Comparison of ENCODE assay signal across 27 cellular contexts in genomic region chr11:105781807-105782206, GRCh38.
"Had no signal": no experiment of that assay in that cellular context is flagged by ENCODE, and none has a peak within 500 bp of the region (broad histone marks: within the 10 kb centered on the region; RNA-seq: fewer than 3 reads in every experiment).

No MANE protein-coding gene starts in this region.

- H3K27me3 ChIP-seq: esophagus squamous epithelium, gastrocnemius medialis, heart left ventricle, stomach, testis, uterus had no signal

- H3K36me3 Mint-ChIP-seq: activated naive CD4-positive, alpha-beta T cell treated with anti-CD3 and anti-CD28 coated beads, Interleukin-2, amount 50 U/mL, for 24 hours; brain; stimulated activated effector memory CD8-positive, alpha-beta T cell treated with anti-CD3 and anti-CD28 coated beads, Interleukin-12 subunit alpha, Interleukin-12 subunit beta, amount 100 ng/mL, for 72 hours had no signal

- ATAC-seq: activated CD8-positive, alpha-beta T cell treated with anti-CD3 and anti-CD28 coated beads, Interleukin-2, amount 10 ng/mL, durations not matched to agents 7 days and 5 days; effector memory CD8-positive, alpha-beta T cell; gastrocnemius medialis; heart left ventricle; left colon; mucosa of descending colon; sciatic nerve; stimulated activated effector memory CD8-positive, alpha-beta T cell treated with anti-CD3 and anti-CD28 coated beads, Interleukin-12 subunit alpha, Interleukin-12 subunit beta, amount 100 ng/mL, for 72 hours had no signal

- H3K27ac Mint-ChIP-seq: activated CD8-positive, alpha-beta T cell treated with anti-CD3 and anti-CD28 coated beads, Interleukin-2, amount 10 ng/mL, durations not matched to agents 7 days and 5 days; activated naive CD4-positive, alpha-beta T cell treated with anti-CD3 and anti-CD28 coated beads, Interleukin-2, amount 50 U/mL, for 24 hours; brain; effector memory CD8-positive, alpha-beta T cell; nephron progenitor cell; stimulated activated effector memory CD8-positive, alpha-beta T cell treated with anti-CD3 and anti-CD28 coated beads, Interleukin-12 subunit alpha, Interleukin-12 subunit beta, amount 100 ng/mL, for 72 hours had no signal

- H3K27me3 Mint-ChIP-seq: activated naive CD4-positive, alpha-beta T cell treated with anti-CD3 and anti-CD28 coated beads, Interleukin-2, amount 50 U/mL, for 24 hours; brain; effector memory CD8-positive, alpha-beta T cell had no signal

- DNase-seq: activated CD4-positive, alpha-beta T cell treated with anti-CD3 and anti-CD28 coated beads for 1 hour; activated CD4-positive, alpha-beta T cell treated with anti-CD3 and anti-CD28 coated beads, Interleukin-2, amount 50 U/mL, for 1 hour; activated CD8-positive, alpha-beta T cell treated with anti-CD3 and anti-CD28 coated beads, Interleukin-2, amount 10 ng/mL, durations not matched to agents 7 days and 5 days; activated gamma-delta T cell treated with Interleukin-2 at 50 U/mL for 16 hours; activated T-cell treated with anti-CD3 and anti-CD28 coated beads, Interleukin-2, amount 50 U/mL, for 1 hour; aorta; effector memory CD8-positive, alpha-beta T cell; esophagus squamous epithelium; gastrocnemius medialis; heart left ventricle; islet precursor cell; left colon; mesendoderm; mucosa of descending colon; nephron progenitor cell; posterior cingulate gyrus; small intestine; stimulated activated CD4-positive, alpha-beta T cell treated with anti-CD3 and anti-CD28 coated beads, Interleukin-2, amount 100 ng/mL, for 24 hours; stomach; T-helper 9 cell; testis; trophoblast cell; uterus had no signal

- H3K4me3 ChIP-seq: esophagus squamous epithelium, gastrocnemius medialis, heart left ventricle, mucosa of descending colon, stomach, testis, uterus had no signal

- H3K4me1 Mint-ChIP-seq: activated naive CD4-positive, alpha-beta T cell treated with anti-CD3 and anti-CD28 coated beads, Interleukin-2, amount 50 U/mL, for 24 hours; nephron progenitor cell; stimulated activated effector memory CD8-positive, alpha-beta T cell treated with anti-CD3 and anti-CD28 coated beads, Interleukin-12 subunit alpha, Interleukin-12 subunit beta, amount 100 ng/mL, for 72 hours had no signal

- H3K27ac ChIP-seq: esophagus squamous epithelium, gastrocnemius medialis, heart left ventricle, stomach, testis, uterus had no signal

- H3K4me3 Mint-ChIP-seq: activated CD8-positive, alpha-beta T cell treated with anti-CD3 and anti-CD28 coated beads, Interleukin-2, amount 10 ng/mL, durations not matched to agents 7 days and 5 days; activated naive CD4-positive, alpha-beta T cell treated with anti-CD3 and anti-CD28 coated beads, Interleukin-2, amount 50 U/mL, for 24 hours; brain; effector memory CD8-positive, alpha-beta T cell; nephron progenitor cell; stimulated activated effector memory CD8-positive, alpha-beta T cell treated with anti-CD3 and anti-CD28 coated beads, Interleukin-12 subunit alpha, Interleukin-12 subunit beta, amount 100 ng/mL, for 72 hours had no signal

- H3K36me3 ChIP-seq: esophagus squamous epithelium, gastrocnemius medialis, heart left ventricle, stomach, uterus had no signal

- H3K4me1 ChIP-seq: esophagus squamous epithelium, gastrocnemius medialis, heart left ventricle, stomach, testis, uterus had no signal

- H3K9me3 Mint-ChIP-seq: activated naive CD4-positive, alpha-beta T cell treated with anti-CD3 and anti-CD28 coated beads, Interleukin-2, amount 50 U/mL, for 24 hours; brain; nephron progenitor cell; stimulated activated effector memory CD8-positive, alpha-beta T cell treated with anti-CD3 and anti-CD28 coated beads, Interleukin-12 subunit alpha, Interleukin-12 subunit beta, amount 100 ng/mL, for 72 hours had no signal
